1 cellular context compared by ENCODE assay signal in the genomic region with DNA sequence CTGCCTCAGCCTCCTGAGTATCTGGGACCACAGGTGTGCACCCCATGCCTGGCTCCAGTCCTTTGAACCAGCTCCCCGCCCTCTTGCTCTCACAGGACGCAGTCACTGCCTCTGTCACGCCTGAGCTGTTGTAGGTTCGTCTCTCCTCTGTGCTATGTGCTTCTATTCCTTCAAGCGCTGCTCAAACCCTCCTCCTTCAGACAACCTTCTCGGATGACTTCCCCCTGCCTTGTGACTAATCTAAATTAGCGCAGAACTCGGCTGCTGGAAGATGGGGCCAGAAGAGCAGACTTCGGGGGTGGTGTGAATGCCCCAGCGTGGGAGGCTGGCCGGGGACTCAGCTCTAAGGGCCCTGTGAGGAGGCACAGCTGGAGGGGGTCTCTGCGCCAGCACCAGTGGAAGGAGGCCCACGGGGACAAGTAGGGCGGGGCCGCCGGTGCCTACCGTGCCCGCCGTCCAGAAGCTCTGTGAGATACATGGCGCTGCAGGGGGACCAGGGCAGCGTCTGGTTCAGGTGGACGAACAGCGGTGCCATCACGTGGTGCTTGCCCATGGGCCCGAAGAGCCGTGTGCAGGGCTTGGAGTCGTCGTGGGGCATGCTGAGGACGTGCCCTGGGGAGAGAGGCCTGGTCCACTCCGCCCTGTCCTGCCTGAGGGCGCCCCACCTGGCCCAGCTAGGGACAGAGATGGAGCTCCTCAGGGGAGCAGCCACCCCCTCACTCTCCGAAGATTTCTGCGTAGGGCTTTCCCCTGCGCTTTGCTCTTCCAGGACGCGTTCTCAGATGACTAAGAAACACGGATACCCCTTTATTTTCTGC.
TF ChIP-seq lines count a peak whose summit lies in the region.

No MANE protein-coding gene starts in this region.

TF ChIP-seq in HCT116, 20 proteins besides CTCF, POLR2A, EP300 and RAD21 (continued from another document):
- no peak for TF ChIP-seq TCF7L2 (IDR thresholded peaks at IDR 0.05; ENCODE audit: borderline replicate concordance, extremely low read depth, insufficient read depth, insufficient read length)
